27 cellular contexts compared by ENCODE assay signal in genomic region chr7:25575634-25576033, GRCh38.
"Had no signal": no experiment of that assay in that cellular context is flagged by ENCODE, and none has a peak within 500 bp of the region (broad histone marks: within the 10 kb centered on the region; RNA-seq: fewer than 3 reads in every experiment).

No MANE protein-coding gene starts in this region.

- H3K27ac ChIP-seq: ascending aorta, coronary artery, dorsolateral prefrontal cortex, VCaP had no signal

- H3K4me3 ChIP-seq: ascending aorta, coronary artery, dorsolateral prefrontal cortex had no signal

- DNase-seq: activated CD4-positive, alpha-beta memory T cell treated with anti-CD3 and anti-CD28 coated beads, Interleukin-2, amount 10 ng/mL, durations not matched to agents 7 days and 5 days; activated CD4-positive, alpha-beta T cell treated with anti-CD3 and anti-CD28 coated beads for 1 hour; activated CD4-positive, alpha-beta T cell treated with anti-CD3 and anti-CD28 coated beads for 4 hours; activated CD4-positive, alpha-beta T cell treated with anti-CD3 and anti-CD28 coated beads, Interleukin-2, amount 10 ng/mL, durations not matched to agents 7 days and 5 days; activated CD4-positive, alpha-beta T cell treated with anti-CD3 and anti-CD28 coated beads, Interleukin-2, amount 50 U/mL, for 4 hours; activated CD8-positive, alpha-beta memory T cell treated with anti-CD3 and anti-CD28 coated beads, Interleukin-2, amount 50 U/mL, for 48 hours; activated gamma-delta T cell; activated naive CD4-positive, alpha-beta T cell; activated naive CD4-positive, alpha-beta T cell treated with anti-CD3 and anti-CD28 coated beads, Interleukin-2, amount 10 ng/mL, durations not matched to agents 7 days and 5 days; activated naive CD8-positive, alpha-beta T cell treated with anti-CD3 and anti-CD28 coated beads, Interleukin-2, amount 10 ng/mL, durations not matched to agents 7 days and 5 days; activated T-cell treated with anti-CD3 and anti-CD28 coated beads for 4 hours; activated T-cell treated with anti-CD3 and anti-CD28 coated beads, Interleukin-2, amount 50 U/mL, for 24 hours; activated T-cell treated with anti-CD3 and anti-CD28 coated beads, Interleukin-2, amount 50 U/mL, for 72 hours; dorsolateral prefrontal cortex; effector memory CD4-positive, alpha-beta T cell; endodermal cell; foreskin fibroblast; T-helper 2 cell had no signal

- H3K36me3 ChIP-seq: ascending aorta had no signal

- H3K9me3 ChIP-seq: ascending aorta had no signal

- H3K4me1 ChIP-seq: ascending aorta had no signal

- H3K27me3 ChIP-seq: ascending aorta had no signal

- FAIRE-seq: bronchial epithelial cell, frontal cortex, TTC549 had no signal

- ATAC-seq: activated naive CD4-positive, alpha-beta T cell treated with anti-CD3 and anti-CD28 coated beads, Interleukin-2, amount 50 U/mL, for 72 hours; activated T-cell treated with anti-CD3 and anti-CD28 coated beads, Interleukin-2, amount 50 U/mL, for 72 hours; esophagus mucosa; WTC11 had no signal
